ENCODE assay signal across 1 cellular context in the genomic region with DNA sequence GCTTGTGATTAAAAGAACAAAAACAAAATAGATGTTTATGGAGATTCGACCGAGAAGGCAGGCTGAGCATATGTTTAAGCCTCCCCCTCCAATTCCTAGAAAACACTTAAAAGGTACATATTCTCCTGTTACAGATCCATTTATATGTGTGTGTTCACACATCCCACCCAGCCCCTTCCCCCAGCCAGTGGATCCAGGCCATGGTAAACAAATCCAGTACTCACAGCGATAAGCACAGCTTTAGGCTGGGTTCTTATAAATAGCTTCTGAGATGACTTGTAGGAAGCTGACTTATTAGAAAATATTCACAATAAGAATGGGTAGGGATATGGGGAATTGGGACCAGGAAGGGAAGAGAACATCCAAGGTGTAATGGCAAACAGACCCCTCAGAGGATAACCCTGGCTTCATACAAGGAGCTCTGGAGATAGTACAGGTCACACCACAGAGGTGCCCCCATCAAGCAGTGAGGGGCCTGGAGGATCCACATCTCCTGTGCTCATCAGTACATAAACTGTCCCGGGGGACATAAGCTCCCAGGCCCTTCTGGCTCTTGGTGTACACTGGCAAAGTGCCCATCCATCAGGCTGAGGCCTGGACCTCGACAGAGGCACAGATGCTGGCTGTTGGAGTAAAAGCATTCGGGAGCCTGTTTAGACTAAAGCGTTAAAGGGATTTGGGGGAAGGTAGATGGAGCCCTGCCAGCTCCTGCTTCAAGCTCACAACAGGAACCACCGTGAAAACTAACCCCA.
TF ChIP-seq lines count a peak whose summit lies in the region.

No MANE protein-coding gene starts in this region.

TF ChIP-seq in H1, 55 proteins besides CTCF, POLR2A, EP300 and RAD21 (continued from another document):
- TF ChIP-seq JUND (IDR thresholded peaks at IDR 0.05; ENCODE audit: low read length), result no peak
